In the genomic region with DNA sequence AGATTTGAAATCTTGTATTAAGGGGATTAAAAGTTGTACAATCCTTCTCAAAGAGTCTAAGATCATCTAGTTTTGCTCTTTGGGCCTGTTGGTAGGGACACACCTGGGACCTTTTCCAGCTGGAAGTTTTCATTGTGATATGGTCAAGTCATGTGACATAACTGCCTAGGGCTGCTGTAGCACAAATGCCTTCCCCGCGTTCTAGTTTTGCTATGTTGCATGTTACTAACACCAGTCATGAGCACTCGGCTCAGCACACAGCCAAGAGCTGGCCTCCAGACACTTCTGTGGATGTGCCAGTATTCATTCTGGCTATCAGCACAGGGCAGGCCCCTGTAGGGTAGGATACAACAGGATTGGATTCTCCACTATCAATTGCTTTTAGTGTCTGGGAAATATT, we compare ENCODE assay signal across 32 cellular contexts. TPM values are rescaled to one million over a fixed set of nuclear protein-coding genes. Genes with fewer than 3 reads are reported as not detected.
"Had no signal": no experiment of that assay in that cellular context is flagged by ENCODE, and none has a peak within 500 bp of the region (broad histone marks: within the 10 kb centered on the region; RNA-seq: fewer than 3 reads in every experiment).

No MANE protein-coding gene starts in this region.

- DNase-seq: activated B cell treated with CpG ODN at 0.5 μM for 24 hours; activated CD4-positive, alpha-beta memory T cell treated with anti-CD3 and anti-CD28 coated beads for 36 hours; activated CD4-positive, alpha-beta T cell treated with anti-CD3 and anti-CD28 coated beads for 4 hours; activated CD4-positive, alpha-beta T cell treated with anti-CD3 and anti-CD28 coated beads, Interleukin-2, amount 50 U/mL, for 1 hour; activated CD4-positive, CD25-positive, alpha-beta regulatory T cell treated with anti-CD3 and anti-CD28 coated beads, Interleukin-2, amount 50 U/mL, for 72 hours; activated CD8-positive, alpha-beta memory T cell treated with anti-CD3 and anti-CD28 coated beads, Interleukin-2, amount 50 U/mL, for 4 hours; activated effector memory CD4-positive, alpha-beta T cell treated with Interleukin-2 at 50 U/mL for 16 hours; activated naive CD4-positive, alpha-beta T cell treated with anti-CD3 and anti-CD28 coated beads, Interleukin-2, amount 10 ng/mL, durations not matched to agents 7 days and 5 days; activated naive CD8-positive, alpha-beta T cell treated with anti-CD3 and anti-CD28 coated beads, Interleukin-2, amount 50 U/mL, for 24 hours; activated T-cell treated with anti-CD3 and anti-CD28 coated beads, Interleukin-2, amount 50 U/mL, for 48 hours; anterior cingulate cortex; Kasumi-1; KG1; MG63; NCI-H1048; NCI-H1105 treated with DMSO at 0.1 percent for 48 hours; NCI-H1436; NCI-H1694; NCI-H1930; NCI-H2081 treated with DMSO at 0.1 percent for 48 hours; NCI-H226; NCI-H446 treated with DMSO at 0.1 percent for 48 hours; NCI-H524; PC-3; Peyer's patch; RPMI8226; SW 1271; T-helper 1 cell; T-helper 2 cell; T-helper 9 cell had no signal

- H3K27ac ChIP-seq: Peyer's patch, VCaP had no signal

- H3K4me3 ChIP-seq: MG63, Peyer's patch had no signal

- H3K27me3 ChIP-seq: MG63, Peyer's patch had no signal

- H3K36me3 ChIP-seq: MG63, Peyer's patch had no signal

- ATAC-seq: activated naive CD8-positive, alpha-beta T cell treated with anti-CD3 and anti-CD28 coated beads, Interleukin-2, amount 50 U/mL, for 24 hours; PC-3 had no signal

- H3K9me3 ChIP-seq: Peyer's patch had no signal

- H3K4me1 ChIP-seq: Peyer's patch had no signal

RNA-seq across cellular contexts. Expression of gene FLG2, which starts 14.6 kb away (rescaled TPM):
- total RNA-seq: activated B cell treated with CpG ODN at 0.5 μM for 24 hours; activated CD4-positive, alpha-beta memory T cell treated with anti-CD3 and anti-CD28 coated beads for 36 hours; PC-3 had no signal
- polyA plus RNA-seq: IgD-negative memory B cell had no signal

RNA-seq across cellular contexts. Expression of gene CRNN, which starts 39.6 kb away (rescaled TPM):
- total RNA-seq: activated B cell treated with CpG ODN at 0.5 μM for 24 hours; activated CD4-positive, alpha-beta memory T cell treated with anti-CD3 and anti-CD28 coated beads for 36 hours; PC-3 had no signal
- polyA plus RNA-seq: IgD-negative memory B cell had no signal

RNA-seq across cellular contexts. Expression of gene FLG, which starts 49.4 kb away (rescaled TPM):
- total RNA-seq: activated B cell treated with CpG ODN at 0.5 μM for 24 hours; activated CD4-positive, alpha-beta memory T cell treated with anti-CD3 and anti-CD28 coated beads for 36 hours; PC-3 had no signal
- polyA plus RNA-seq: IgD-negative memory B cell had no signal
